Comparison of ENCODE assay signal across 8 cellular contexts in genomic region chr19:39435499-39436349, GRCh38. TPM values are rescaled to one million over a fixed set of nuclear protein-coding genes. Genes with fewer than 3 reads are reported as not detected.
DNase-seq lines count a peak whose midpoint lies in the region; ATAC-seq and TF ChIP-seq lines count a peak whose summit lies in the region.

Gene RPS16, minus strand, starts transcription at chr19:39435949. Its CDS starts 54 bp downstream, at chr19:39435895.

- peak within 1 kb of the TSS; percentile 97 for H3K4me3 ChIP-seq in OCI-LY1 (ENCODE audit: low read depth, low read length, poor library complexity, severe bottlenecking)

- H3K36me3 Mint-ChIP-seq in Calu3 (ENCODE audit: insufficient read depth, unreplicated experiment) (peaks cover 77% of the 10 kb centered on the region), mesothelial cell of epicardium (peaks cover 16% of the 10 kb centered on the region)

- H3F3A ChIP-seq in OCI-LY1 (ENCODE audit: insufficient read depth, low read length), result peaks cover 5% of the 10 kb centered on the region; the same call in 1 of the 2 replicates

- BruUV-seq in Calu3 (replicated peaks; lab: Mats Ljungman, UMichigan), result no TSS peak

- DNase-seq in Calu3 (peak; percentile 99), HuH-7 (ENCODE audit: low spot score) (peak; percentile 92), mesothelial cell of epicardium (ENCODE audit: low spot score in 2 of 2, unreplicated experiment in 2 of 2) (peak; percentile 98 to 99)
- DNase-seq in activated CD8-positive, alpha-beta memory T cell treated with anti-CD3 and anti-CD28 coated beads, Interleukin-2, amount 50 U/mL, for 24 hours (ENCODE audit: extremely low read depth), result peak; percentile 98
- peak; percentile 99 for DNase-seq in stimulated activated CD8-positive, alpha-beta memory T cell treated with anti-CD3 and anti-CD28 coated beads, Interleukin-15, amount 100 ng/mL, for 4 hours (ENCODE audit: low read depth in 2 of 2)

- H3K9me3 ChIP-seq in OCI-LY1 (ENCODE audit: low read length), result no peaks in the 10 kb centered on the region

- in situ Hi-C loops in endometrial microvascular endothelial cells (cut with HindIII; ENCODE audit: inconsistent ontology term, low pct_unique_long_range_greater_than_20kb, low sequenced_read_pairs), result no loop called here

- H3K4me1 Mint-ChIP-seq in Calu3 (ENCODE audit: low read depth, unreplicated experiment) (peaks cover 26% of the 10 kb centered on the region), mesothelial cell of epicardium (peaks cover 23% of the 10 kb centered on the region)

- H3K9ac ChIP-seq in OCI-LY1 (ENCODE audit: low read length), result peak within 1 kb of the TSS; percentile 98

- H3K9me2 ChIP-seq in OCI-LY1 (ENCODE audit: low read depth, low read length), result no peaks in the 10 kb centered on the region

- peaks cover 44% of the 10 kb centered on the region for H3K36me3 ChIP-seq in OCI-LY1 (ENCODE audit: insufficient read depth, low read length)

- H4K20me1 ChIP-seq in OCI-LY1 (ENCODE audit: insufficient read depth, low read length), result 0 out of 2 replicates have a peak, but pooled peaks cover 2% of the 10 kb centered on the region

- no peaks in the 10 kb centered on the region for H3K27me3 ChIP-seq in OCI-LY1 (ENCODE audit: insufficient read depth, low read length)

- H3K4me2 ChIP-seq in OCI-LY1 (ENCODE audit: low read length), result peak within 1 kb of the TSS; percentile 88

- peak within 1 kb of the TSS; percentile 97 for H3K27ac Mint-ChIP-seq in Calu3 (ENCODE audit: unreplicated experiment)
- peak within 1 kb of the TSS; percentile 99 for H3K27ac Mint-ChIP-seq in mesothelial cell of epicardium

- peak; percentile 69 for ATAC-seq in GM21447 (IDR thresholded peaks at IDR 0.05; ENCODE audit: unreplicated experiment)

- no peaks in the 10 kb centered on the region for H3K9me3 Mint-ChIP-seq in Calu3 (ENCODE audit: low read depth, unreplicated experiment)
- no peaks in the 10 kb centered on the region for H3K9me3 Mint-ChIP-seq in mesothelial cell of epicardium

- peaks cover 9% of the 10 kb centered on the region; the same call in 1 of the 2 replicates for H3K79me2 ChIP-seq in OCI-LY1 (ENCODE audit: insufficient read depth, low read length)

- H3K27ac ChIP-seq in OCI-LY1 (ENCODE audit: low read depth, low read length, poor library complexity, severe bottlenecking), result peak within 1 kb of the TSS; percentile 51

- no peak within 1 kb of the TSS for H2AFZ ChIP-seq in OCI-LY1 (ENCODE audit: low read length)

- H3K27me3 Mint-ChIP-seq in Calu3 (ENCODE audit: unreplicated experiment) (peaks cover 9% of the 10 kb centered on the region), mesothelial cell of epicardium (ENCODE audit: low read depth) (no peaks in the 10 kb centered on the region)

- CTCF ChIA-PET in Calu3 (lab: Charles Lee), result interaction anchor here (0.6 to 1.2 kb wide), 10 partner anchors 10 to 398 kb away, joined by 3 to 7 read pairs (median 4); partner anchors contain the start of genes MED29, PAF1, SAMD4B and SUPT5H

- intact Hi-C loops in Calu3 (cut with micrococcal nuclease; ENCODE audit: unreplicated experiment), result no loop called here

- peak within 1 kb of the TSS; percentile 96 for H3K4me3 Mint-ChIP-seq in Calu3 (ENCODE audit: low read depth, unreplicated experiment)
- H3K4me3 Mint-ChIP-seq in mesothelial cell of epicardium, result peak within 1 kb of the TSS; percentile 100

- TF ChIP-seq CTCF in Calu3 (IDR thresholded peaks at IDR 0.05; ENCODE audit: unreplicated experiment) (no peak), OCI-LY1 (IDR thresholded peaks at IDR 0.05; ENCODE audit: low read length) (no peak), mesothelial cell of epicardium (IDR thresholded peaks at IDR 0.05; ENCODE audit: unreplicated experiment) (no peak)

- H3K4me1 ChIP-seq in OCI-LY1 (ENCODE audit: insufficient read depth, low read length, severe bottlenecking), result peaks cover 39% of the 10 kb centered on the region

RNA-seq across cellular contexts. Expression of gene RPS16, which starts in this region (rescaled TPM):
- 1,912 and 1,929 TPM in 2 replicates for total RNA-seq in Calu3 (2022)
- total RNA-seq in endometrial microvascular endothelial cells (ENCODE audit: inconsistent ontology term), result 1,019 TPM
- 1,616 to 1,722 TPM (median 1,707 TPM) in 3 replicates for total RNA-seq in mesothelial cell of epicardium

Comparison
In these comparisons a context has a peak if more than half of its experiments do, and no peak if none do; other contexts are left out.
1. Peak in every context shown above with its lines: DNase-seq, ATAC-seq, H3K4me3 ChIP-seq and H3K27ac ChIP-seq.